18 cellular contexts compared by ENCODE assay signal in the genomic region with DNA sequence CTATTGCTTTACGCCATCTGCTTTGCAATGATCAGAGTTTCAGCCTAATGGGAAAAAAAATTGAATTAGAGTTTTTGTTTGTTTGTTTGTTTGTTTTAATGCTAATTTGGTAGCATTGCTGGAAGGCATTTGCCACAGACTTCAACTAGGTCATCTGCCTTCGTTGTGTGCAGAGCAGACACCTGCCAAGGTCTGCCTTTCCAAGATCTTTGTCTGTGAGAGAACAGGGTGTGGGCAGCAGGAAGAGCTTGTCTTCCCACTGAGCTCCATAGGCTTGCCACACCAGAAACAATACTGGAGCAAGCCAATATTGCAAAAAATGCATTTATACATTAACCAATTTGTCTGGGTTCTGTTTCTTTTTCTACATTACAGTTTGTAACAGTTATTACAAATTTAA.
"Had no signal": no experiment of that assay in that cellular context is flagged by ENCODE, and none has a peak within 500 bp of the region (broad histone marks: within the 10 kb centered on the region; RNA-seq: fewer than 3 reads in every experiment).

No MANE protein-coding gene starts in this region.

- H3K27ac ChIP-seq: epithelial cell of prostate, gastrocnemius medialis, sigmoid colon, tibial nerve, vagina had no signal

- H3K9me3 ChIP-seq: gastrocnemius medialis, heart right ventricle, left lung, sigmoid colon, tibial nerve, vagina had no signal

- H3K4me1 ChIP-seq: gastrocnemius medialis, sigmoid colon, tibial nerve, vagina had no signal

- H3K27me3 ChIP-seq: dorsolateral prefrontal cortex, gastrocnemius medialis, heart right ventricle, left lung, sigmoid colon, tibial nerve, vagina had no signal

- DNase-seq: activated CD4-positive, alpha-beta memory T cell treated with anti-CD3 and anti-CD28 coated beads for 36 hours; activated CD4-positive, alpha-beta T cell treated with anti-CD3 and anti-CD28 coated beads for 4 hours; activated naive CD8-positive, alpha-beta T cell treated with anti-CD3 and anti-CD28 coated beads, Interleukin-2, amount 10 ng/mL, durations not matched to agents 7 days and 5 days; activated T-cell treated with anti-CD3 and anti-CD28 coated beads for 4 hours; amygdala; gastrocnemius medialis; heart right ventricle; left lung; nucleus accumbens; sigmoid colon; stimulated activated CD4-positive, alpha-beta T cell treated with anti-CD3 and anti-CD28 coated beads, Interleukin-4, amount 100 ng/mL, for 4 hours had no signal

- ATAC-seq: gastrocnemius medialis; heart right ventricle; left lung; natural killer cell treated with Interleukin-12 subunit alpha and Interleukin-12 subunit beta and Interleukin-15 and Interleukin-18, amount 100 ng/mL, for 72 hours; stimulated activated memory B cell treated with anti-CD40 and anti-IgM and Interleukin-4, amounts not matched to agents 10 μg/mL and 1 μg/mL and 100 μg/mL, for 72 hours; WTC11 had no signal

- H3K4me3 ChIP-seq: dorsolateral prefrontal cortex, gastrocnemius medialis, heart right ventricle, left lung, sigmoid colon, tibial nerve, vagina had no signal

- H3K36me3 ChIP-seq: gastrocnemius medialis, heart right ventricle, left lung, sigmoid colon, tibial nerve, vagina had no signal
